ENCODE assay signal across 8 cellular contexts in genomic region chr1:148078632-148079519, GRCh38.
DNase-seq lines count a peak whose midpoint lies in the region; ATAC-seq, FAIRE-seq and TF ChIP-seq lines count a peak whose summit lies in the region.
"Not testable (repeated sequence)": the region's sequence is repeated elsewhere in the genome, so short reads cannot be mapped to it uniquely, and the experiment has no call there.

No MANE protein-coding gene starts in this region.

- H3K79me1 ChIP-seq in IMR-90 (ENCODE audit: low read depth in 1 of 2, low read length in 2 of 2), result not testable (repeated sequence)

- intact Hi-C loops in CD8-positive, alpha-beta T cell (cut with DNase I, micrococcal nuclease); IMR-90 (cut with micrococcal nuclease); activated CD4-positive, alpha-beta T cell treated with anti-CD3 and anti-CD28 coated beads for 36 hours (cut with DNase I, micrococcal nuclease); K562 (cut with micrococcal nuclease); left cardiac atrium (cut with DNase I); mucosa of descending colon (cut with DNase I, micrococcal nuclease): not testable (repeated sequence)

- H3K36me3 ChIP-seq in CD8-positive, alpha-beta T cell (ENCODE audit: insufficient read depth, low read length); IMR-90 (ENCODE audit: control insufficient read depth, insufficient read depth, low read length); K562 (ENCODE audit: control insufficient read depth, insufficient read depth, low read length); mucosa of descending colon (ENCODE audit: low read depth): not testable (repeated sequence)

- not testable (repeated sequence) for H2BK120ac ChIP-seq in IMR-90 (ENCODE audit: low read depth, low read length)

- not testable (repeated sequence) for H4K5ac ChIP-seq in IMR-90 (ENCODE audit: low read depth, low read length)

- H4K20me1 ChIP-seq in IMR-90 (ENCODE audit: insufficient read depth, low read length); K562 (replicated peaks; ENCODE audit: control insufficient read depth, insufficient read depth, low read length): not testable (repeated sequence)

- H3K36me3 Mint-ChIP-seq in CD8-positive, alpha-beta T cell; activated CD4-positive, alpha-beta T cell treated with anti-CD3 and anti-CD28 coated beads for 36 hours (ENCODE audit: low read depth); stimulated activated memory B cell treated with anti-CD40 and anti-IgM and Interleukin-4, amounts not matched to agents 10 μg/mL and 1 μg/mL and 100 μg/mL, for 72 hours: not testable (repeated sequence)

- H4K91ac ChIP-seq in IMR-90 (ENCODE audit: insufficient read depth, low read depth, low read length), result not testable (repeated sequence)

- in situ Hi-C loops in IMR-90 (cut with MboI; ENCODE audit: low sequenced_read_pairs); K562 (cut with MboI): not testable (repeated sequence)

- WGBS in IMR-90 (ENCODE audit: extremely low coverage in 2 of 2, insufficient read length in 1 of 2), 2 experiments, result no CpG with 5 or more reads among the region's 54 CpGs
- WGBS in K562 (ENCODE audit: insufficient coverage, low coverage, missing lambda C conversion rate), result no CpG with 5 or more reads among the region's 54 CpGs

- not testable (repeated sequence) for H3K27me3 ChIP-seq in CD8-positive, alpha-beta T cell (ENCODE audit: insufficient read depth, low read length); IMR-90 (ENCODE audit: control insufficient read depth, insufficient read depth, low read length); K562 (ENCODE audit: control insufficient read depth in 2 of 2, insufficient read depth in 2 of 2, low read length in 2 of 2)

- H3K27ac Mint-ChIP-seq in CD8-positive, alpha-beta T cell; activated CD4-positive, alpha-beta T cell treated with anti-CD3 and anti-CD28 coated beads for 36 hours; stimulated activated memory B cell treated with anti-CD40 and anti-IgM and Interleukin-4, amounts not matched to agents 10 μg/mL and 1 μg/mL and 100 μg/mL, for 72 hours: not testable (repeated sequence)

- not testable (repeated sequence) for H3K14ac ChIP-seq in IMR-90 (replicated peaks; ENCODE audit: low read depth, low read length)

- not testable (repeated sequence) for H3K9me1 ChIP-seq in IMR-90 (ENCODE audit: insufficient read depth, low read length); K562 (ENCODE audit: control insufficient read depth, insufficient read depth, low read length)

- not testable (repeated sequence) for H2BK5ac ChIP-seq in IMR-90 (ENCODE audit: low read depth, low read length, poor library complexity, severe bottlenecking)

- not testable (repeated sequence) for H3K56ac ChIP-seq in IMR-90 (ENCODE audit: extremely low read depth, insufficient read depth, low read length)

- H3K4me3 ChIP-seq in CD8-positive, alpha-beta T cell (ENCODE audit: low read depth, low read length); IMR-90 (ENCODE audit: insufficient read depth, low read depth, low read length); K562; mucosa of descending colon: not testable (repeated sequence)

- dilution Hi-C loops in IMR-90 (cut with HindIII; ENCODE audit: low sequenced_read_pairs, unreplicated experiment), result not testable (repeated sequence)

- BruUV-seq in IMR-90 (replicated peaks; lab: Mats Ljungman, UMichigan); K562 (replicated peaks; lab: Mats Ljungman, UMichigan): not testable (repeated sequence)

- H3K18ac ChIP-seq in IMR-90 (ENCODE audit: low read depth, low read length), result not testable (repeated sequence)

- not testable (repeated sequence) for H3K79me2 ChIP-seq in K562 (ENCODE audit: control insufficient read depth, insufficient read depth, low read length)

- H3K27ac ChIP-seq in CD8-positive, alpha-beta T cell (ENCODE audit: low read depth, low read length); IMR-90 (ENCODE audit: insufficient read depth, low read length); K562 (ENCODE audit: extremely low read depth, low read depth, low read length): not testable (repeated sequence)

- H3K4me1 ChIP-seq in CD8-positive, alpha-beta T cell (ENCODE audit: insufficient read depth, low read length); IMR-90 (ENCODE audit: control insufficient read depth, insufficient read depth, low read length); K562 (replicated peaks in 1 of 2; ENCODE audit: control insufficient read depth in 2 of 2, insufficient read depth in 2 of 2, low read length in 2 of 2); mucosa of descending colon (ENCODE audit: low read depth): not testable (repeated sequence)

- H2BK20ac ChIP-seq in IMR-90 (ENCODE audit: low read depth, low read length), result not testable (repeated sequence)

- H3K9ac ChIP-seq in IMR-90 (ENCODE audit: low read depth, low read length); K562 (ENCODE audit: insufficient read depth in 1 of 2, low read depth in 2 of 2, low read length in 2 of 2): not testable (repeated sequence)

- CTCF ChIA-PET in CD8-positive, alpha-beta T cell (lab: Charles Lee); IMR-90 (lab: Yijun Ruan, JAX); activated CD4-positive, alpha-beta T cell treated with anti-CD3 and anti-CD28 coated beads for 36 hours (lab: Charles Lee); K562 (lab: Yijun Ruan, JAX; ENCODE audit: low intra/inter-chr PET ratio): not testable (repeated sequence)

- TF ChIP-seq EP300 in K562 (IDR thresholded peaks at IDR 0.05; ENCODE audit: low read length), result not testable (repeated sequence)

- H3K4me1 Mint-ChIP-seq in CD8-positive, alpha-beta T cell (ENCODE audit: low read depth); activated CD4-positive, alpha-beta T cell treated with anti-CD3 and anti-CD28 coated beads for 36 hours; stimulated activated memory B cell treated with anti-CD40 and anti-IgM and Interleukin-4, amounts not matched to agents 10 μg/mL and 1 μg/mL and 100 μg/mL, for 72 hours: not testable (repeated sequence)

- H2AK9ac ChIP-seq in IMR-90 (replicated peaks; ENCODE audit: low read depth, low read length, poor library complexity), result not testable (repeated sequence)

- not testable (repeated sequence) for H2BK15ac ChIP-seq in IMR-90 (ENCODE audit: low read depth, low read length)

- not testable (repeated sequence) for TF ChIP-seq CTCF in CD8-positive, alpha-beta T cell (IDR thresholded peaks at IDR 0.05); IMR-90 (conservative IDR thresholded peaks at IDR 0.05; ENCODE audit: low read depth, low read length); K562 (IDR thresholded peaks at IDR 0.05 in 2 of 3, conservative IDR thresholded peaks at IDR 0.05 in 1 of 3; ENCODE audit: insufficient read depth in 2 of 3, low read depth in 1 of 3, low read length in 3 of 3); mucosa of descending colon (IDR thresholded peaks at IDR 0.05)

- not testable (repeated sequence) for H2AFZ ChIP-seq in IMR-90 (replicated peaks; ENCODE audit: low read length, poor library complexity); K562 (ENCODE audit: low read depth, low read length)

- H3K9me3 Mint-ChIP-seq in CD8-positive, alpha-beta T cell; activated CD4-positive, alpha-beta T cell treated with anti-CD3 and anti-CD28 coated beads for 36 hours (ENCODE audit: low read depth); stimulated activated memory B cell treated with anti-CD40 and anti-IgM and Interleukin-4, amounts not matched to agents 10 μg/mL and 1 μg/mL and 100 μg/mL, for 72 hours: not testable (repeated sequence)

- not testable (repeated sequence) for FAIRE-seq in K562 (lab: Jason Lieb, UNC)

- H3K27me3 Mint-ChIP-seq in CD8-positive, alpha-beta T cell (ENCODE audit: low read depth); activated CD4-positive, alpha-beta T cell treated with anti-CD3 and anti-CD28 coated beads for 36 hours; stimulated activated memory B cell treated with anti-CD40 and anti-IgM and Interleukin-4, amounts not matched to agents 10 μg/mL and 1 μg/mL and 100 μg/mL, for 72 hours: not testable (repeated sequence)

- not testable (repeated sequence) for H3K4ac ChIP-seq in IMR-90 (ENCODE audit: low read depth, low read length)

- H3K9me3 ChIP-seq in CD8-positive, alpha-beta T cell (ENCODE audit: low read length); IMR-90 (ENCODE audit: control insufficient read depth, insufficient read depth, low read length); K562 (replicated peaks; ENCODE audit: control insufficient read depth, insufficient read depth, low read depth, low read length); mucosa of descending colon: not testable (repeated sequence)

- H4K8ac ChIP-seq in IMR-90 (ENCODE audit: low read depth in 2 of 2, low read length in 2 of 2), result not testable (repeated sequence)

- H3K4me2 ChIP-seq in IMR-90 (ENCODE audit: low read depth, low read length); K562 (ENCODE audit: insufficient read depth, low read length): not testable (repeated sequence)

- H3K23ac ChIP-seq in IMR-90 (ENCODE audit: low read depth, low read length), result not testable (repeated sequence)

- not testable (repeated sequence) for DNase-seq in CD8-positive, alpha-beta T cell; IMR-90; activated CD4-positive, alpha-beta T cell treated with anti-CD3 and anti-CD28 coated beads for 36 hours; K562 (ENCODE audit: extremely low read depth in 1 of 4, low spot score in 3 of 4); left cardiac atrium; mucosa of descending colon

- POLR2A ChIA-PET in CD8-positive, alpha-beta T cell (lab: Charles Lee); IMR-90 (lab: Charles Lee; ENCODE audit: unreplicated experiment); activated CD4-positive, alpha-beta T cell treated with anti-CD3 and anti-CD28 coated beads for 36 hours (lab: Charles Lee); K562 (lab: Yijun Ruan, JAX): not testable (repeated sequence)

- not testable (repeated sequence) for H3K4me3 Mint-ChIP-seq in CD8-positive, alpha-beta T cell; activated CD4-positive, alpha-beta T cell treated with anti-CD3 and anti-CD28 coated beads for 36 hours; stimulated activated memory B cell treated with anti-CD40 and anti-IgM and Interleukin-4, amounts not matched to agents 10 μg/mL and 1 μg/mL and 100 μg/mL, for 72 hours

- ATAC-seq in CD8-positive, alpha-beta T cell, result peak; percentile 55
- ATAC-seq in GM19463 (IDR thresholded peaks at IDR 0.05; ENCODE audit: unreplicated experiment) (peak; percentile 68), IMR-90 (ENCODE audit: low read depth) (peak; percentile 16; the same call in 1 of the 2 replicates), K562 (peak; percentile 92), left cardiac atrium (peak; percentile 67 to 85), mucosa of descending colon (peak; percentile 67)
- peak; percentile 35 for ATAC-seq in activated CD4-positive, alpha-beta T cell treated with anti-CD3 and anti-CD28 coated beads for 36 hours
- ATAC-seq in stimulated activated memory B cell treated with anti-CD40 and anti-IgM and Interleukin-4, amounts not matched to agents 10 μg/mL and 1 μg/mL and 100 μg/mL, for 72 hours, result peak; percentile 78

- H2AK5ac ChIP-seq in IMR-90 (ENCODE audit: low read depth, low read length), result not testable (repeated sequence)

- not testable (repeated sequence) for TF ChIP-seq RAD21 in IMR-90 (IDR thresholded peaks at IDR 0.05; ENCODE audit: low read length); K562 (CRISPR knock-in tag; conservative IDR thresholded peaks at IDR 0.05 in 1 of 2, IDR thresholded peaks at IDR 0.05 in 1 of 2)

- TF ChIP-seq POLR2A in IMR-90 (IDR thresholded peaks at IDR 0.05; ENCODE audit: low read depth, low read length); K562 (conservative IDR thresholded peaks at IDR 0.05): not testable (repeated sequence)

Comparison
In these comparisons a context has a peak if more than half of its experiments do, and no peak if none do; other contexts are left out.
1. ATAC-seq: peak in every context shown above with its lines; median percentile 92 in K562; 78 in stimulated activated memory B cell treated with anti-CD40 and anti-IgM and Interleukin-4, amounts not matched to agents 10 μg/mL and 1 μg/mL and 100 μg/mL, for 72 hours; 76 in left cardiac atrium; 68 in GM19463; 67 in mucosa of descending colon; 55 in CD8-positive, alpha-beta T cell; 35 in activated CD4-positive, alpha-beta T cell treated with anti-CD3 and anti-CD28 coated beads for 36 hours; 16 in IMR-90.